In the genomic region with DNA sequence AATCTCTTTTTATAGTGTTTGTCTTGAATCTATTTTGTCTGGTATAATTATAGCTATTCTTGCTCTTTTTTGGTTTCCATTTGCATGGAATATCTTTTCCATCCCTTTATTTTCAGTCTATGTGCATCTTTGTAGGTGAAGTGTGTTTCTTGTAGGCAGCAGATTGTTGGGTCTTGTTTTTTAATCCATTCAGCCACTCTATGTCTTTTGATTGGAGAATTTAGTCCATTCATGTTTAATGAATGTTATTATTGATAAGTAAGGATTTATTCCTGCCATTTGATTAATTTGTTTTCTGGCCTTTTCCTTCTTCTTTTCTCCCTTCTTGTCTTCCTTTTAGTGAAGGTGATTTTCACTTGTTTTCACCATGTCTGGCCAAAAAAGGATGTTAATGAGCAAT, we compare ENCODE assay signal across 26 cellular contexts.
"Had no signal": no experiment of that assay in that cellular context is flagged by ENCODE, and none has a peak within 500 bp of the region (broad histone marks: within the 10 kb centered on the region; RNA-seq: fewer than 3 reads in every experiment).

No MANE protein-coding gene starts in this region.

- FAIRE-seq: urothelium cell line had no signal

- H3K9me3 ChIP-seq: suprapubic skin, testis, thyroid gland, upper lobe of left lung, upper lobe of right lung, uterus, vagina had no signal

- DNase-seq: stimulated activated CD4-positive, alpha-beta T cell treated with anti-CD3 and anti-CD28 coated beads, Interleukin-2, amount 100 ng/mL, for 48 hours; stimulated activated CD4-positive, alpha-beta T cell treated with anti-CD3 and anti-CD28 coated beads, Interleukin-4, amount 100 ng/mL, for 1 hour; stimulated activated CD4-positive, alpha-beta T cell treated with anti-CD3 and anti-CD28 coated beads, Interleukin-4, amount 100 ng/mL, for 24 hours; stimulated activated CD4-positive, alpha-beta T cell treated with anti-CD3 and anti-CD28 coated beads, Interleukin-4, amount 100 ng/mL, for 4 hours; stimulated activated CD8-positive, alpha-beta memory T cell treated with anti-CD3 and anti-CD28 coated beads, Interleukin-4, amount 100 ng/mL, for 48 hours; stimulated activated naive B cell treated with anti-CD40 and anti-IgM and Interleukin-4, amounts not matched to agents 10 μg/mL and 1 μg/mL and 100 μg/mL, for 72 hours; stimulated activated naive CD4-positive, alpha-beta T cell; stimulated activated naive CD4-positive, alpha-beta T cell treated with Interleukin-2 at 50 U/mL for 16 hours; stimulated activated naive CD8-positive, alpha-beta T cell treated with anti-CD3 and anti-CD28 coated beads, Interleukin-15, amount 100 ng/mL, for 72 hours; stimulated activated naive CD8-positive, alpha-beta T cell treated with anti-CD3 and anti-CD28 coated beads, Interleukin-15, Interleukin-2, amounts not matched to agents 100 U/mL and 50 U/mL, for 24 hours; stomach; substantia nigra; testis; thyroid gland; transverse colon; trophoblast cell; upper lobe of left lung; upper lobe of right lung; uterus had no signal

- H3K27me3 ChIP-seq: stomach, suprapubic skin, testis, thyroid gland, tibial nerve, transverse colon, upper lobe of left lung, upper lobe of right lung, uterus, vagina had no signal

- H3K4me1 ChIP-seq: suprapubic skin, testis, thyroid gland, tibial nerve, upper lobe of right lung, uterus, vagina had no signal

- H3K36me3 ChIP-seq: stomach, suprapubic skin, thoracic aorta, thyroid gland, tibial nerve, transverse colon, upper lobe of left lung, upper lobe of right lung, uterus, vagina had no signal

- ATAC-seq: stimulated activated effector memory CD8-positive, alpha-beta T cell treated with anti-CD3 and anti-CD28 coated beads, Interleukin-12 subunit alpha, Interleukin-12 subunit beta, amount 100 ng/mL, for 72 hours; stimulated activated memory B cell treated with anti-CD40 and anti-IgM and Interleukin-4, amounts not matched to agents 10 μg/mL and 1 μg/mL and 100 μg/mL, for 72 hours; stimulated activated naive B cell treated with anti-CD40 and anti-IgM and Interleukin-4, amounts not matched to agents 10 μg/mL and 1 μg/mL and 100 μg/mL, for 72 hours; stimulated activated naive CD8-positive, alpha-beta T cell treated with anti-CD3 and anti-CD28 coated beads, Interleukin-15, amount 100 ng/mL, for 72 hours; stimulated activated naive CD8-positive, alpha-beta T cell treated with anti-CD3 and anti-CD28 coated beads, Interleukin-15, Interleukin-2, amounts not matched to agents 100 U/mL and 50 U/mL, for 24 hours; upper lobe of right lung had no signal

- H3K27ac ChIP-seq: stomach, suprapubic skin, testis, thoracic aorta, thyroid gland, tibial nerve, transverse colon, upper lobe of left lung, upper lobe of right lung, uterus, vagina had no signal

- H3K4me3 ChIP-seq: stomach, suprapubic skin, testis, thoracic aorta, thyroid gland, tibial nerve, transverse colon, upper lobe of left lung, upper lobe of right lung, uterus, vagina had no signal
